In the genomic region with DNA sequence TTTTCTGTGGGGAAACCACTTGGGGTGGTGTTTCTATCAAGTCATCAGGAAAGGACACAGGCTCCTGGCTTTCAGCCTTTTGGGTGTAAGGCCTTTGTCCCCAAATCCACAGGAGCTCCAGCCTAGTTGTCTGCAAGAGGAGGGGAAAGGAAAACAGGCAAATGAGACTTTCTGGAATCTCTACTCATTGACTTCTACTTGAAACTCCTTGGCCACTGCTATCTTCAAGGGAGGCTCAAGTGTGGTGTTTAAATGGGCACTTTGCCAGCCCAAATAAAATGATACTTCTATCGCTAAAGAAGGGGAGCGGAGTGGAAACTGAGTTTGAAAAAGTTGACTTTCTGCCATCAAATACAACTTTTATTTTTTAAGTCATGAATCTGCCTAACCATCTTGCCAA, we compare ENCODE assay signal across 14 cellular contexts.
"Had no signal": no experiment of that assay in that cellular context is flagged by ENCODE, and none has a peak within 500 bp of the region (broad histone marks: within the 10 kb centered on the region; RNA-seq: fewer than 3 reads in every experiment).

No MANE protein-coding gene starts in this region.

- H3K27ac ChIP-seq: spleen, uterus had no signal

- H3K27me3 Mint-ChIP-seq: activated B cell treated with CpG ODN at 0.5 μM for 24 hours; activated CD4-positive, alpha-beta T cell treated with anti-CD3 and anti-CD28 coated beads, Interleukin-2, amount 10 ng/mL, durations not matched to agents 24 days and 14 days; activated naive CD8-positive, alpha-beta T cell treated with anti-CD3 and anti-CD28 coated beads, Interleukin-2, amount 50 U/mL, for 24 hours; memory B cell had no signal

- H3K9me3 Mint-ChIP-seq: activated B cell treated with CpG ODN at 0.5 μM for 24 hours; activated CD4-positive, alpha-beta T cell treated with anti-CD3 and anti-CD28 coated beads, Interleukin-2, amount 10 ng/mL, durations not matched to agents 24 days and 14 days; activated naive CD8-positive, alpha-beta T cell treated with anti-CD3 and anti-CD28 coated beads, Interleukin-2, amount 50 U/mL, for 24 hours; endodermal cell; memory B cell; neural crest cell; T-helper 1 cell treated with Interleukin-12 subunit alpha and Interleukin-12 subunit beta and Interleukin-4 antibody, amounts not matched to agents 30 μg/mL and 1 μg/mL, for 36 hours had no signal

- H3K4me3 ChIP-seq: spleen, uterus had no signal

- H3K9me3 ChIP-seq: spleen, uterus had no signal

- H3K27ac Mint-ChIP-seq: activated CD4-positive, alpha-beta T cell treated with anti-CD3 and anti-CD28 coated beads, Interleukin-2, amount 10 ng/mL, durations not matched to agents 24 days and 14 days; activated naive CD8-positive, alpha-beta T cell treated with anti-CD3 and anti-CD28 coated beads, Interleukin-2, amount 50 U/mL, for 24 hours; endodermal cell; memory B cell; T-helper 1 cell treated with Interleukin-12 subunit alpha and Interleukin-12 subunit beta and Interleukin-4 antibody, amounts not matched to agents 30 μg/mL and 1 μg/mL, for 36 hours had no signal

- ATAC-seq: activated naive CD8-positive, alpha-beta T cell treated with anti-CD3 and anti-CD28 coated beads, Interleukin-2, amount 50 U/mL, for 24 hours; left lobe of liver had no signal

- DNase-seq: activated B cell treated with CpG ODN at 0.5 μM for 24 hours; activated CD4-positive, alpha-beta T cell treated with anti-CD3 and anti-CD28 coated beads, Interleukin-2, amount 10 ng/mL, durations not matched to agents 24 days and 14 days; activated naive CD4-positive, alpha-beta T cell treated with Interleukin-2 at 50 U/mL for 16 hours; activated naive CD8-positive, alpha-beta T cell treated with anti-CD3 and anti-CD28 coated beads, Interleukin-2, amount 50 U/mL, for 24 hours; endodermal cell; islet precursor cell; spleen; stimulated activated CD4-positive, alpha-beta T cell treated with anti-CD3 and anti-CD28 coated beads, Interleukin-1b, Interleukin-23, amount 100 ng/mL, for 48 hours; stimulated activated naive CD4-positive, alpha-beta T cell treated with Interleukin-2 at 50 U/mL for 16 hours; uterus had no signal

- H3K27me3 ChIP-seq: spleen, uterus had no signal

- H3K4me3 Mint-ChIP-seq: activated B cell treated with CpG ODN at 0.5 μM for 24 hours; activated CD4-positive, alpha-beta T cell treated with anti-CD3 and anti-CD28 coated beads, Interleukin-2, amount 10 ng/mL, durations not matched to agents 24 days and 14 days; activated naive CD8-positive, alpha-beta T cell treated with anti-CD3 and anti-CD28 coated beads, Interleukin-2, amount 50 U/mL, for 24 hours; endodermal cell; memory B cell; neural crest cell; T-helper 1 cell treated with Interleukin-12 subunit alpha and Interleukin-12 subunit beta and Interleukin-4 antibody, amounts not matched to agents 30 μg/mL and 1 μg/mL, for 36 hours had no signal

- H3K36me3 ChIP-seq: uterus had no signal
